20 cellular contexts compared by ENCODE assay signal in the genomic region with DNA sequence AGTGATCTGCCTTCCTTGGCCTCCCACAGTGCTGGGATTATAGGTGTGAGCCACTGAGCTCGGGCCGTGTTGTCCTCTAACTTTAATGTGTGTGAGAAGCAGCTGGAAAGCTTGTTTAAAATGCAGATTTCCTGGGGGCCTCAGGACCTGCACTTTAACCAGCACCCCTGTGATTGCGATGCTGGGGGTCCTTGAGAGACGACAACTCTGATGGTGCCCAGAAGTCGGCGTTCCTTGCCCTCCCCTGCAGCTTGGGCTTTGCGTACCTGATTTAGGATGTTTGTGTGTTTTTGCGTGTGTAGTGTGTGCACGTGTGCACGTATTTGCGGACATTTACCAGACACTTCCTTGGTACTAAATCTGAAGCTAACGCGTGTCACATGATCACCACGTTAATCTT. TPM values are rescaled to one million over a fixed set of nuclear protein-coding genes. Genes with fewer than 3 reads are reported as not detected.
DNase-seq lines count a peak whose midpoint lies in the region; ATAC-seq, FAIRE-seq and TF ChIP-seq lines count a peak whose summit lies in the region.
"Had no signal": no experiment of that assay in that cellular context is flagged by ENCODE, and none has a peak within 500 bp of the region (broad histone marks: within the 10 kb centered on the region; RNA-seq: fewer than 3 reads in every experiment).

No MANE protein-coding gene starts in this region.

- FAIRE-seq in kidney (lab: Jason Lieb, UNC), result no peak
- FAIRE-seq: GM12878 had no signal

- H3K27ac ChIP-seq in kidney (ENCODE audit: low read depth in 2 of 2, low read length in 2 of 2), result no peak overlapping the region
- no peak overlapping the region for H3K27ac ChIP-seq in gastrocnemius medialis

- no peaks in the 10 kb centered on the region for H3K27me3 ChIP-seq in gastrocnemius medialis

- peaks cover 21% of the 10 kb centered on the region for H3K36me3 Mint-ChIP-seq in progenitor cell of endocrine pancreas (ENCODE audit: insufficient read depth)

- no peaks in the 10 kb centered on the region for H3K9me3 ChIP-seq in kidney (ENCODE audit: control insufficient read depth in 1 of 2, low read length in 2 of 2)
- no peaks in the 10 kb centered on the region for H3K9me3 ChIP-seq in gastrocnemius medialis

- H3K4me3 ChIP-seq in kidney (ENCODE audit: low read length in 2 of 2) (no peak overlapping the region), gastrocnemius medialis (no peak overlapping the region)

- peaks cover 54% of the 10 kb centered on the region for H3K4me1 Mint-ChIP-seq in progenitor cell of endocrine pancreas (ENCODE audit: low read depth)

- intact Hi-C loops in Right ventricle myocardium superior (cut with DNase I), result no loop called here
- intact Hi-C loops in cardiac septum (cut with DNase I), result no loop called here
- intact Hi-C loops in kidney (cut with DNase I), result no loop called here
- intact Hi-C loops in gastrocnemius medialis (cut with DNase I; ENCODE audit: low total_unique reads), result no loop called here

- in situ Hi-C loops in gastrocnemius medialis (cut with MboI; ENCODE audit: low sequenced_read_pairs in 4 of 4), result loop anchor here in 1 of 4 donors (25.0 kb wide), 1 partner anchor 98 kb away; no protein-coding TSS in a partner anchor

- no peak for ATAC-seq in Right ventricle myocardium superior (ENCODE audit: poor library complexity)
- ATAC-seq in HG02870 (IDR thresholded peaks at IDR 0.05; ENCODE audit: unreplicated experiment), result no peak
- no peak for ATAC-seq in gastrocnemius medialis
- no peak for ATAC-seq in GM18502 (IDR thresholded peaks at IDR 0.05; ENCODE audit: poor library complexity, unreplicated experiment)
- ATAC-seq: Panc1 had no signal

- H3K9me3 Mint-ChIP-seq in progenitor cell of endocrine pancreas (ENCODE audit: low read depth), result no peaks in the 10 kb centered on the region
- H3K9me3 Mint-ChIP-seq: CD14-positive monocyte had no signal

- no peak overlapping the region for H3K4me3 Mint-ChIP-seq in progenitor cell of endocrine pancreas (ENCODE audit: low read depth)
- H3K4me3 Mint-ChIP-seq: CD14-positive monocyte had no signal

- no peaks in the 10 kb centered on the region for H3K27me3 Mint-ChIP-seq in progenitor cell of endocrine pancreas

- peak overlapping the region; percentile 33 for H3K27ac Mint-ChIP-seq in progenitor cell of endocrine pancreas

- H3K4me1 ChIP-seq in kidney (ENCODE audit: control insufficient read depth in 1 of 2, insufficient read depth in 1 of 2, low read depth in 1 of 2, low read length in 2 of 2) (peaks cover 6 to 9% of the 10 kb centered on the region in 2 donors), gastrocnemius medialis (peaks cover 0 to 7% of the 10 kb centered on the region in 2 donors)

- TF ChIP-seq CTCF in kidney (IDR thresholded peaks at IDR 0.05; ENCODE audit: borderline replicate concordance, extremely low read depth, insufficient read depth), result no peak
- no peak for TF ChIP-seq CTCF in progenitor cell of endocrine pancreas (IDR thresholded peaks at IDR 0.05; ENCODE audit: unreplicated experiment)
- no peak for TF ChIP-seq CTCF in gastrocnemius medialis (IDR thresholded peaks at IDR 0.05 in 4 of 5, conservative IDR thresholded peaks at IDR 0.05 in 1 of 5)

- H3K36me3 ChIP-seq in kidney (ENCODE audit: control insufficient read depth in 1 of 2, insufficient read depth in 2 of 2, low read length in 2 of 2), result peaks cover 11 to 12% of the 10 kb centered on the region in 2 donors
- peaks cover 0 to 10% of the 10 kb centered on the region in 2 donors for H3K36me3 ChIP-seq in gastrocnemius medialis

- no peak overlapping the region for H3K9ac ChIP-seq in kidney (ENCODE audit: low read length in 2 of 2)

- TF ChIP-seq POLR2A in gastrocnemius medialis (IDR thresholded peaks at IDR 0.05), result no peak

- DNase-seq in Right ventricle myocardium superior (peak; percentile 20), cardiac septum (ENCODE audit: low spot score) (no peak), kidney (peak; percentile 23), progenitor cell of endocrine pancreas (ENCODE audit: low spot score, unreplicated experiment) (no peak), gastrocnemius medialis (no peak), NCI-H2107 (lab: John Stamatoyannopoulos, UW) (no peak)
- DNase-seq: Calu3, GOT3, MM.1S, NCI-H1105, NCI-H187 treated with DMSO at 0.1 percent for 48 hours, NCI-H2171, NCI-H446 treated with DMSO at 0.1 percent for 48 hours, NCI-H82, SHP77 treated with DMSO at 0.1 percent for 48 hours had no signal

RNA-seq across cellular contexts. Expression of gene IFNGR2, which starts 10.9 kb away (rescaled TPM):
- total RNA-seq in Right ventricle myocardium superior (34.0 TPM), cardiac septum (37.0 TPM), kidney (68.3 TPM), progenitor cell of endocrine pancreas (63.0 and 65.3 TPM in 2 replicates), gastrocnemius medialis (10 to 100 TPM; 13.9 to 27.6 (median 24.2) TPM)
- 57.6 TPM for polyA plus RNA-seq in kidney (ENCODE audit: insufficient read depth, low read depth, low replicate concordance)

Comparison
In these comparisons a context has a peak if more than half of its experiments do, and no peak if none do; other contexts are left out.
1. DNase-seq: peak in Right ventricle myocardium superior (single experiment) and kidney (single experiment); none in cardiac septum (single experiment), progenitor cell of endocrine pancreas (single experiment), gastrocnemius medialis (0 of 2) and NCI-H2107 (single experiment).